ENCODE assay signal across 9 cellular contexts in genomic region chr9:77952641-77953341, GRCh38.
A peak's percentile ranks its signal among the peaks of the same experiment; 100 is the strongest.
DNase-seq lines count a peak whose midpoint lies in the region; ATAC-seq and TF ChIP-seq lines count a peak whose summit lies in the region.
"Had no signal": no experiment of that assay in that cellular context is flagged by ENCODE, and none has a peak within 500 bp of the region (broad histone marks: within the 10 kb centered on the region; RNA-seq: fewer than 3 reads in every experiment).

No MANE protein-coding gene starts in this region.

- H3K9me3 ChIP-seq in adrenal gland (replicated peaks in 1 of 3) (no peaks in the 10 kb centered on the region), thyroid gland (no peaks in the 10 kb centered on the region)

- no peaks in the 10 kb centered on the region for H3K36me3 ChIP-seq in adrenal gland (replicated peaks in 1 of 2)
- H3K36me3 ChIP-seq in thyroid gland: no peaks in the 10 kb centered on the region

- H3K4me3 ChIP-seq in adrenal gland: no peak overlapping the region
- H3K4me3 ChIP-seq in thyroid gland (replicated peaks in 1 of 3): no peak overlapping the region

- no peak overlapping the region for H3K27ac Mint-ChIP-seq in stimulated activated effector memory CD8-positive, alpha-beta T cell treated with anti-CD3 and anti-CD28 coated beads, Interleukin-12 subunit alpha, Interleukin-12 subunit beta, amount 100 ng/mL, for 72 hours

- no peak for TF ChIP-seq CTCF in adrenal gland (IDR thresholded peaks at IDR 0.05)
- TF ChIP-seq CTCF in thyroid gland (IDR thresholded peaks at IDR 0.05): no peak

- intact Hi-C loops in adrenal gland (cut with DNase I) (no loop called here), left ventricle myocardium superior (cut with micrococcal nuclease) (no loop called here), thyroid gland (cut with DNase I) (loop anchor here (10.0 kb wide), 1 partner anchor 48 kb away; no protein-coding TSS in a partner anchor)

- ATAC-seq in left ventricle myocardium superior: peak; percentile 84
- ATAC-seq in stimulated activated effector memory CD8-positive, alpha-beta T cell treated with anti-CD3 and anti-CD28 coated beads, Interleukin-12 subunit alpha, Interleukin-12 subunit beta, amount 100 ng/mL, for 72 hours: no peak

- H3K4me3 Mint-ChIP-seq in stimulated activated effector memory CD8-positive, alpha-beta T cell treated with anti-CD3 and anti-CD28 coated beads, Interleukin-12 subunit alpha, Interleukin-12 subunit beta, amount 100 ng/mL, for 72 hours: no peak overlapping the region

- H3K27me3 ChIP-seq in adrenal gland (no peaks in the 10 kb centered on the region), thyroid gland (no peaks in the 10 kb centered on the region)

- 0 to 38% (median 10%) methylated on average over 2 of the region's 2 CpGs for WGBS in adrenal gland, 4 donors
- 7 to 14% methylated on average over 2 of the region's 2 CpGs for WGBS in thyroid gland, 2 donors

- no peaks in the 10 kb centered on the region for H3K9me3 Mint-ChIP-seq in stimulated activated effector memory CD8-positive, alpha-beta T cell treated with anti-CD3 and anti-CD28 coated beads, Interleukin-12 subunit alpha, Interleukin-12 subunit beta, amount 100 ng/mL, for 72 hours

- DNase-seq in HT1080 (ENCODE audit: low read depth): peak; percentile 14
- no peak for DNase-seq in adrenal gland
- DNase-seq in left ventricle myocardium superior: no peak
- no peak for DNase-seq in thyroid gland
- no peak for DNase-seq in foreskin melanocyte
- DNase-seq in stimulated activated effector memory CD8-positive, alpha-beta T cell treated with anti-CD3 and anti-CD28 coated beads, Interleukin-12 subunit alpha, Interleukin-12 subunit beta, amount 100 ng/mL, for 72 hours (ENCODE audit: low spot score in 2 of 2): no peak
- DNase-seq in midbrain (lab: John Stamatoyannopoulos, UW): no peak
- DNase-seq: activated T-cell treated with anti-CD3 and anti-CD28 coated beads, Interleukin-2, amount 50 U/mL, for 48 hours had no signal

- H3K27ac ChIP-seq in adrenal gland (peak overlapping the region in 4 of 5 donors; percentile 23 to 63 (median 29)), thyroid gland (peak overlapping the region; percentile 18 to 28 (median 21))
- H3K27ac ChIP-seq: parathyroid adenoma had no signal

- no peaks in the 10 kb centered on the region for H3K36me3 Mint-ChIP-seq in stimulated activated effector memory CD8-positive, alpha-beta T cell treated with anti-CD3 and anti-CD28 coated beads, Interleukin-12 subunit alpha, Interleukin-12 subunit beta, amount 100 ng/mL, for 72 hours

- TF ChIP-seq POLR2A in adrenal gland (IDR thresholded peaks at IDR 0.05): no peak
- no peak for TF ChIP-seq POLR2A in thyroid gland (IDR thresholded peaks at IDR 0.05)

- H3K4me1 Mint-ChIP-seq in stimulated activated effector memory CD8-positive, alpha-beta T cell treated with anti-CD3 and anti-CD28 coated beads, Interleukin-12 subunit alpha, Interleukin-12 subunit beta, amount 100 ng/mL, for 72 hours: peaks cover 6% of the 10 kb centered on the region

- H3K4me1 ChIP-seq in adrenal gland (replicated peaks in 1 of 2) (peaks cover 15 to 25% of the 10 kb centered on the region in 2 donors), thyroid gland (peaks cover 17 to 48% of the 10 kb centered on the region in 2 donors)
- H3K4me1 ChIP-seq: parathyroid adenoma had no signal
